ENCODE assay signal across 8 cellular contexts in the genomic region with DNA sequence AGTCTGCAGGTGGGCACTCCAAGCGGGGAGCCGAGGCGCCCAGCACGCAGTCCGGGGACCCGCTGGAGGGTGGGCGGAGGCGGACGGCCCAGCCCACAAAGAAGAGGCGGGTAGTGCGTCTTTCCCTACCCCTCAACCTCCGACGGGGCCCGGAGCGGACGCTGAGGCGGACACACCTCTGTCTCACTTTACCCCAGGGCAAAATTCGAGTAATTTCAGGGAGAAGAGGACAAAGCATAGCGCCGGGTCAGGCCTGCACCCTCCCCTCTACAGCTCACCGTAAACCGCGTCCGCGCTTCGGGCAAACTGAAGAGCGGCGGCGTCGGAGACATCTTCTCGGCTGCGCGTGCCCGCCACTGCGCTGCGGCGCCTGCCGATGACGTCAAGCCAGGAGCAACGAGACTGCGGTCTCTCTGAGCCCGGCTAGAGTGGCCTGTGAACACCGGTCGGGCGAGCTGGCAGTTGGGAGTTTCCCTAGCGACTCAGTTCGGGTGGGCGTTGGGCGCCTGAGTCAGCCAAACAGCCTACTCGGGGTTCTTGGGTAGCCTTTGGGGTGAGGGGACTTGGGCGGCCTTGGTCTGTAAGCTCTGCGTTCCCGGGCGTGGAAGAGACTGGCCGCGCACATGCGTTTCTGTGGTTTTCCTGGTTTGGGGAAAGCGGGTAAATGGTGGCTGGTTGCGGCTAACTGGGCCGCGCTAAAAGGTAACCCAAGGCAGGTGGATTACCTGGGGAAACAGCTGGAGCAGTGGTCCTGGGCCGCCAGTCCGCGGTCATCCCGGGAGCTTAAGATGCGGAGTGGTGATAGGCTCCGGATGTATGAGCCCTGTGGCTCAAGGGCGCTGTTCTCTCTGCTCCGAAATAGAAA. TPM values are rescaled to one million over a fixed set of nuclear protein-coding genes. Genes with fewer than 3 reads are reported as not detected.
DNase-seq lines count a peak whose midpoint lies in the region; ATAC-seq and TF ChIP-seq lines count a peak whose summit lies in the region.

A gene with protein sequence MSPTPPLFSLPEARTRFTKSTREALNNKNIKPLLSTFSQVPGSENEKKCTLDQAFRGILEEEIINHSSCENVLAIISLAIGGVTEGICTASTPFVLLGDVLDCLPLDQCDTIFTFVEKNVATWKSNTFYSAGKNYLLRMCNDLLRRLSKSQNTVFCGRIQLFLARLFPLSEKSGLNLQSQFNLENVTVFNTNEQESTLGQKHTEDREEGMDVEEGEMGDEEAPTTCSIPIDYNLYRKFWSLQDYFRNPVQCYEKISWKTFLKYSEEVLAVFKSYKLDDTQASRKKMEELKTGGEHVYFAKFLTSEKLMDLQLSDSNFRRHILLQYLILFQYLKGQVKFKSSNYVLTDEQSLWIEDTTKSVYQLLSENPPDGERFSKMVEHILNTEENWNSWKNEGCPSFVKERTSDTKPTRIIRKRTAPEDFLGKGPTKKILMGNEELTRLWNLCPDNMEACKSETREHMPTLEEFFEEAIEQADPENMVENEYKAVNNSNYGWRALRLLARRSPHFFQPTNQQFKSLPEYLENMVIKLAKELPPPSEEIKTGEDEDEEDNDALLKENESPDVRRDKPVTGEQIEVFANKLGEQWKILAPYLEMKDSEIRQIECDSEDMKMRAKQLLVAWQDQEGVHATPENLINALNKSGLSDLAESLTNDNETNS (minus strand): TSS at position 360 of the 865 bp plus-strand sequence. CDS start 28 bp downstream, at position 332.

- H3K4me1 ChIP-seq in trophoblast cell (ENCODE audit: control insufficient read depth in 1 of 2, insufficient read depth in 2 of 2, low read length in 2 of 2) (peaks cover 3% of the 10 kb centered on the region in 2 experiments), tibial nerve (peaks cover 0 to 29% (median 14%) of the 10 kb centered on the region in 4 donors)

- in situ Hi-C loops in GM13976 (cut with MboI; ENCODE audit: low sequenced_read_pairs, unreplicated experiment) = no loop called here

- peak within 1 kb of the TSS; percentile 87 for H2BK5ac ChIP-seq in trophoblast cell (ENCODE audit: low read depth, low read length, poor library complexity)

- H3K79me2 ChIP-seq in trophoblast cell (ENCODE audit: control insufficient read depth, insufficient read depth, low read length, poor library complexity) = peaks cover 11% of the 10 kb centered on the region

- peak within 1 kb of the TSS; percentile 91 for H3K9ac ChIP-seq in trophoblast cell (ENCODE audit: low read length)

- peaks cover 8% of the 10 kb centered on the region for H3K79me1 ChIP-seq in trophoblast cell (ENCODE audit: low read length)

- H3K27ac Mint-ChIP-seq in T-cell = peak within 1 kb of the TSS; percentile 96 to 99

- intact Hi-C loops in cardiac septum (cut with DNase I) = loop anchor here (5.0 kb wide), 1 partner anchor 111 kb away; a partner anchor contains a TSS

- H3K4me1 Mint-ChIP-seq in T-cell = peaks cover 36 to 39% (median 38%) of the 10 kb centered on the region in 3 donors

- H3K36me3 ChIP-seq in trophoblast cell (ENCODE audit: control insufficient read depth in 1 of 2, insufficient read depth in 2 of 2, low read length in 2 of 2) (no peaks in the 10 kb centered on the region), tibial nerve (peaks cover 0 to 21% (median 7%) of the 10 kb centered on the region in 3 donors)

- peak within 1 kb of the TSS; percentile 98 for H3K14ac ChIP-seq in trophoblast cell (ENCODE audit: low read length)

- peak within 1 kb of the TSS; percentile 99 for H2AFZ ChIP-seq in trophoblast cell (ENCODE audit: insufficient read depth, low read length, poor library complexity)

- no peaks in the 10 kb centered on the region for H3K27me3 Mint-ChIP-seq in T-cell

- H3K27ac ChIP-seq in adipose tissue (ENCODE audit: low read depth, low read length) = no peak within 1 kb of the TSS
- peak within 1 kb of the TSS; percentile 48 for H3K27ac ChIP-seq in trophoblast cell (ENCODE audit: low read depth, low read length)
- peak within 1 kb of the TSS; percentile 74 to 94 (median 92) for H3K27ac ChIP-seq in tibial nerve

- POLR2A ChIA-PET in T-cell (lab: Charles Lee) = interaction anchor here (0.5 to 1.6 kb wide), 5 partner anchors 9 to 564 kb away, joined by 3 to 6 read pairs (median 3); no protein-coding TSS in a partner anchor

- peak within 1 kb of the TSS; percentile 100 for H4K8ac ChIP-seq in trophoblast cell (ENCODE audit: low read depth, low read length)

- H4K12ac ChIP-seq in trophoblast cell (ENCODE audit: low read depth, low read length) = peak within 1 kb of the TSS; percentile 99

- no peak for TF ChIP-seq CTCF in GM13976 (IDR thresholded peaks at IDR 0.05; ENCODE audit: borderline replicate concordance, control extremely low read depth, extremely low read depth, insufficient read depth, missing control alignments)
- TF ChIP-seq CTCF in tibial nerve (IDR thresholded peaks at IDR 0.05) = peak in 1 of 5 experiments; percentile 26

- H3K27me3 ChIP-seq in trophoblast cell (ENCODE audit: insufficient read depth, low read length) = no peaks in the 10 kb centered on the region
- no peaks in the 10 kb centered on the region for H3K27me3 ChIP-seq in tibial nerve

- WGBS in adipose tissue, 3 donors = 0% methylated on average over 69 of the region's 69 CpGs
- WGBS in trophoblast cell (ENCODE audit: extremely low coverage, insufficient coverage, insufficient read length) = no CpG with 5 or more reads among the region's 69 CpGs
- 0 to 1% methylated on average over 49 to 65 of the region's 69 CpGs for WGBS in tibial nerve, 2 donors

- peak within 1 kb of the TSS; percentile 69 for H3K4ac ChIP-seq in trophoblast cell (ENCODE audit: low read depth, low read length)

- peak within 1 kb of the TSS; percentile 90 for H3K4me3 ChIP-seq in trophoblast cell (ENCODE audit: low read depth, low read length)
- peak within 1 kb of the TSS; percentile 80 to 92 (median 88) for H3K4me3 ChIP-seq in tibial nerve

- H4K91ac ChIP-seq in trophoblast cell (ENCODE audit: low read depth, low read length) = peak within 1 kb of the TSS; percentile 92

- ATAC-seq in HG02840 (IDR thresholded peaks at IDR 0.05; ENCODE audit: low FRiP score, unreplicated experiment) = peak; percentile 92
- ATAC-seq in T-cell (replicated peaks in 1 of 4) = peak; percentile 93 to 94 (median 94)

- no peaks in the 10 kb centered on the region for H3K9me3 Mint-ChIP-seq in T-cell

- no peak within 1 kb of the TSS for H2BK12ac ChIP-seq in trophoblast cell (ENCODE audit: low read length)

- TF ChIP-seq EP300 in tibial nerve (IDR thresholded peaks at IDR 0.05) = peak; percentile 69 to 96

- H2BK120ac ChIP-seq in trophoblast cell (ENCODE audit: insufficient read depth, low read length, poor library complexity) = peak within 1 kb of the TSS; percentile 82

- peak within 1 kb of the TSS; percentile 96 to 100 (median 99) for H3K4me3 Mint-ChIP-seq in T-cell

- DNase-seq in GM13976 (ENCODE audit: low spot score) (peak; percentile 96), NCI-H1436 (lab: John Stamatoyannopoulos, UW) (peak; percentile 76), T-cell (peak; percentile 84 to 97 (median 93)), cardiac septum (ENCODE audit: low spot score) (peak; percentile 96), trophoblast cell (peak; percentile 93), tibial nerve (ENCODE audit: low spot score in 2 of 2) (peak; percentile 82 to 85)

- H3K9me3 ChIP-seq in trophoblast cell (ENCODE audit: insufficient read depth, low read depth, low read length) (no peaks in the 10 kb centered on the region), tibial nerve (no peaks in the 10 kb centered on the region)

- peak within 1 kb of the TSS; percentile 70 for H3K4me2 ChIP-seq in trophoblast cell (ENCODE audit: low read length)

- CTCF ChIA-PET in T-cell (lab: Charles Lee) = interaction anchor here in 1 of 2 donors (0.6 to 1.4 kb wide), 3 partner anchors 13 to 47 kb away, joined by 3 read pairs; no protein-coding TSS in a partner anchor

- H3K18ac ChIP-seq in trophoblast cell (ENCODE audit: low read length) = peak within 1 kb of the TSS; percentile 97

- TF ChIP-seq POLR2A in tibial nerve (IDR thresholded peaks at IDR 0.05) = peak; percentile 70 to 76

- H3K36me3 Mint-ChIP-seq in T-cell = peaks cover 15% of the 10 kb centered on the region

- H3K23ac ChIP-seq in trophoblast cell (ENCODE audit: low read length) = no peak within 1 kb of the TSS

- H2AK5ac ChIP-seq in trophoblast cell (ENCODE audit: low read length) = peak within 1 kb of the TSS; percentile 72

RNA-seq across cellular contexts. Expression of the gene that starts here (rescaled TPM):
- 10 to 100 TPM; 50.7 to 88.5 (median 53.7) TPM for total RNA-seq in T-cell
- polyA plus RNA-seq in adipose tissue = 10 to 100 TPM; 11.8 to 29.2 (median 15.6) TPM
- 13.5 TPM for total RNA-seq in cardiac septum
- 20.9 and 23.1 TPM in 2 replicates for polyA plus RNA-seq in trophoblast cell (2013)
- 10 to 100 TPM; 43.3 to 53.4 (median 50.7) TPM for total RNA-seq in tibial nerve
